In the genomic region with DNA sequence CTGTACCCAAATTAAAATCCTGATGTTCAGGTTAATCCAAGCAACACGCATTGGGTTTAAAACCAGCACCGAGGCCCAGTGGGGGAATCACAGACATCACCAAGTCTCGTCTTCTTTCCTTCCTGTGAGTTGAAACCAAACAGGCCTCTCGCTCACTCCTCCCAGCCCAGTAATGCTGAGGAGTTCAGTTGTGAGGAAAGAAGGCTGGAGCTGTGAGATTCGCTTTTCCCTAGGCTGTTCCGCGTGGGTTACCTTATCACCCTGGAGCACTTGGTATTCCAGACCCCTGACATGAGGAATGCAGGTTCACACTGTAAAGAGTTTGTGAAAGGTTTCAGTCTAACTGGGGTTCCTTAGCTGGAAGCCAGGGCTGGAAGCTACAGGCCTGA, we compare ENCODE assay signal across 16 cellular contexts. TPM values are rescaled to one million over a fixed set of nuclear protein-coding genes. Genes with fewer than 3 reads are reported as not detected.
"Had no signal": no experiment of that assay in that cellular context is flagged by ENCODE, and none has a peak within 500 bp of the region (broad histone marks: within the 10 kb centered on the region; RNA-seq: fewer than 3 reads in every experiment).

No MANE protein-coding gene starts in this region.

- H3K4me3 ChIP-seq: ascending aorta, esophagus squamous epithelium, left ventricle myocardium inferior, neural progenitor cell, right atrium auricular region, tibial nerve had no signal

- H2AFZ ChIP-seq: neural progenitor cell had no signal

- H3K27ac ChIP-seq: ascending aorta, esophagus squamous epithelium, left ventricle myocardium inferior, neural progenitor cell, right atrium auricular region, tibial nerve had no signal

- DNase-seq: activated CD4-positive, alpha-beta T cell treated with anti-CD3 and anti-CD28 coated beads, Interleukin-2, amount 50 U/mL, for 1 hour; activated CD8-positive, alpha-beta memory T cell treated with anti-CD3 and anti-CD28 coated beads, Interleukin-2, amount 10 ng/mL, durations not matched to agents 7 days and 5 days; activated effector memory CD4-positive, alpha-beta T cell treated with anti-CD3 and anti-CD28 coated beads, Interleukin-2, amount 50 U/mL, for 16 hours; activated naive CD8-positive, alpha-beta T cell treated with anti-CD3 and anti-CD28 coated beads, Interleukin-2, amount 10 ng/mL, durations not matched to agents 7 days and 5 days; activated T-cell treated with anti-CD3 and anti-CD28 coated beads, Interleukin-2, amount 50 U/mL, for 24 hours; esophagus squamous epithelium; foreskin fibroblast; left ventricle myocardium inferior had no signal

- H3K9me3 ChIP-seq: ascending aorta, esophagus squamous epithelium, left ventricle myocardium inferior, right atrium auricular region, tibial nerve had no signal

- H3K36me3 ChIP-seq: neural progenitor cell, right atrium auricular region had no signal

- H3K27me3 ChIP-seq: ascending aorta, neural progenitor cell, right atrium auricular region had no signal

- H3K9me3 Mint-ChIP-seq: activated naive CD8-positive, alpha-beta T cell treated with anti-CD3 and anti-CD28 coated beads, Interleukin-2, amount 10 ng/mL, durations not matched to agents 7 days and 5 days; activated T-cell treated with anti-CD3 and anti-CD28 coated beads, Interleukin-2, amount 50 U/mL, for 24 hours; neural progenitor cell; stimulated activated effector memory CD8-positive, alpha-beta T cell treated with anti-CD3 and anti-CD28 coated beads, Interleukin-12 subunit alpha, Interleukin-12 subunit beta, amount 100 ng/mL, for 72 hours; WTC11 had no signal

- H3K27me3 Mint-ChIP-seq: activated CD8-positive, alpha-beta memory T cell treated with anti-CD3 and anti-CD28 coated beads, Interleukin-2, amount 10 ng/mL, durations not matched to agents 7 days and 5 days; activated naive CD8-positive, alpha-beta T cell treated with anti-CD3 and anti-CD28 coated beads, Interleukin-2, amount 10 ng/mL, durations not matched to agents 7 days and 5 days; activated T-cell treated with anti-CD3 and anti-CD28 coated beads, Interleukin-2, amount 50 U/mL, for 24 hours had no signal

- H3K9ac ChIP-seq: neural progenitor cell had no signal

- H3K4me2 ChIP-seq: neural progenitor cell had no signal

- H3K4me1 ChIP-seq: neural progenitor cell had no signal

- H3K36me3 Mint-ChIP-seq: activated CD8-positive, alpha-beta memory T cell treated with anti-CD3 and anti-CD28 coated beads, Interleukin-2, amount 10 ng/mL, durations not matched to agents 7 days and 5 days; activated naive CD8-positive, alpha-beta T cell treated with anti-CD3 and anti-CD28 coated beads, Interleukin-2, amount 10 ng/mL, durations not matched to agents 7 days and 5 days; neural progenitor cell; stimulated activated effector memory CD8-positive, alpha-beta T cell treated with anti-CD3 and anti-CD28 coated beads, Interleukin-12 subunit alpha, Interleukin-12 subunit beta, amount 100 ng/mL, for 72 hours; WTC11 had no signal

- H3K27ac Mint-ChIP-seq: activated CD8-positive, alpha-beta memory T cell treated with anti-CD3 and anti-CD28 coated beads, Interleukin-2, amount 10 ng/mL, durations not matched to agents 7 days and 5 days; activated naive CD8-positive, alpha-beta T cell treated with anti-CD3 and anti-CD28 coated beads, Interleukin-2, amount 10 ng/mL, durations not matched to agents 7 days and 5 days; activated T-cell treated with anti-CD3 and anti-CD28 coated beads, Interleukin-2, amount 50 U/mL, for 24 hours; neural progenitor cell; stimulated activated effector memory CD8-positive, alpha-beta T cell treated with anti-CD3 and anti-CD28 coated beads, Interleukin-12 subunit alpha, Interleukin-12 subunit beta, amount 100 ng/mL, for 72 hours; WTC11 had no signal

- H3K4me3 Mint-ChIP-seq: activated CD8-positive, alpha-beta memory T cell treated with anti-CD3 and anti-CD28 coated beads, Interleukin-2, amount 10 ng/mL, durations not matched to agents 7 days and 5 days; activated naive CD8-positive, alpha-beta T cell treated with anti-CD3 and anti-CD28 coated beads, Interleukin-2, amount 10 ng/mL, durations not matched to agents 7 days and 5 days; activated T-cell treated with anti-CD3 and anti-CD28 coated beads, Interleukin-2, amount 50 U/mL, for 24 hours; neural progenitor cell; stimulated activated effector memory CD8-positive, alpha-beta T cell treated with anti-CD3 and anti-CD28 coated beads, Interleukin-12 subunit alpha, Interleukin-12 subunit beta, amount 100 ng/mL, for 72 hours; WTC11 had no signal

- ATAC-seq: activated CD8-positive, alpha-beta memory T cell treated with anti-CD3 and anti-CD28 coated beads, Interleukin-2, amount 10 ng/mL, durations not matched to agents 7 days and 5 days; stimulated activated effector memory CD8-positive, alpha-beta T cell treated with anti-CD3 and anti-CD28 coated beads, Interleukin-12 subunit alpha, Interleukin-12 subunit beta, amount 100 ng/mL, for 72 hours; WTC11 had no signal

RNA-seq across cellular contexts. Expression of gene CIBAR2, which starts 20.8 kb away (rescaled TPM):
- total RNA-seq: activated CD8-positive, alpha-beta memory T cell treated with anti-CD3 and anti-CD28 coated beads, Interleukin-2, amount 10 ng/mL, durations not matched to agents 7 days and 5 days; activated naive CD8-positive, alpha-beta T cell treated with anti-CD3 and anti-CD28 coated beads, Interleukin-2, amount 10 ng/mL, durations not matched to agents 7 days and 5 days; ascending aorta; esophagus squamous epithelium; left ventricle myocardium inferior; posterior vena cava; right atrium auricular region; T-helper 1 cell treated with Interleukin-12 subunit alpha and Interleukin-12 subunit beta and Interleukin-4 antibody, amounts not matched to agents 30 ng/mL and 1 ng/mL, for 36 hours; tibial nerve; WTC11 had no signal
